ENCODE assay signal across 17 cellular contexts in the genomic region with DNA sequence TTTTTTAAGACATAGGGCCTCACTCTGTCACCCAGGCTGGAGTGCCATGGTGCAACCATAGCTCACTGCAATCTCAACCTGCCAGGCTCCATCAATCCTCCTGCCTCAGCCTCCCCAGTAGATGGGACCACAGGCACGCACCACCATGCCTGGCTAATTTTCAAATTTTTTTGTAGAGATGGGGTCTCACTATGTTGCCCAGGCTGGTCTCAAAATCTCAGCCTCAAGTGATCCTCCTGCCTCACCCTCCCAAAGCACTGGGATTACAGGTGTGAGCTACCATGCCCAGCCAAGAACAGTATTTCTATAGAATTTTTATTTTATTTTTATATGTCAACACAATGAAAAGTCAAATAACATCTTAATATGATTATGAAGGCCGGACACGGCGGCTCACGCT. TPM values are rescaled to one million over a fixed set of nuclear protein-coding genes. Genes with fewer than 3 reads are reported as not detected.
A peak's percentile ranks its signal among the peaks of the same experiment; 100 is the strongest.
DNase-seq lines count a peak whose midpoint lies in the region; ATAC-seq and TF ChIP-seq lines count a peak whose summit lies in the region.
"Had no signal": no experiment of that assay in that cellular context is flagged by ENCODE, and none has a peak within 500 bp of the region (broad histone marks: within the 10 kb centered on the region; RNA-seq: fewer than 3 reads in every experiment).

No MANE protein-coding gene starts in this region.

- no peak for DNase-seq in activated CD8-positive, alpha-beta T cell treated with anti-CD3 and anti-CD28 coated beads for 36 hours
- DNase-seq in activated CD8-positive, alpha-beta T cell treated with anti-CD3 and anti-CD28 coated beads, Interleukin-2, amount 10 ng/mL, durations not matched to agents 7 days and 5 days = no peak
- no peak for DNase-seq in WTC11 (ENCODE audit: low spot score)
- no peak for DNase-seq in endothelial cell (ENCODE audit: low spot score)
- peak; percentile 35 for DNase-seq in spleen
- no peak for DNase-seq in glutamatergic neuron
- DNase-seq: Caco-2, DND-41, GDM1, GM23248, H7 had no signal

- H3K4me3 Mint-ChIP-seq in activated CD8-positive, alpha-beta T cell treated with anti-CD3 and anti-CD28 coated beads for 36 hours = no peak overlapping the region
- no peak overlapping the region for H3K4me3 Mint-ChIP-seq in activated CD8-positive, alpha-beta T cell treated with anti-CD3 and anti-CD28 coated beads, Interleukin-2, amount 10 ng/mL, durations not matched to agents 7 days and 5 days
- H3K4me3 Mint-ChIP-seq in WTC11 (no peak overlapping the region), endothelial cell (ENCODE audit: unreplicated experiment) (no peak overlapping the region), glutamatergic neuron (ENCODE audit: unreplicated experiment) (no peak overlapping the region)
- H3K4me3 Mint-ChIP-seq: CD14-positive monocyte had no signal

- H3K4me3 ChIP-seq in spleen = no peak overlapping the region
- H3K4me3 ChIP-seq: GM23248 had no signal

- peaks cover 45% of the 10 kb centered on the region for H3K36me3 Mint-ChIP-seq in activated CD8-positive, alpha-beta T cell treated with anti-CD3 and anti-CD28 coated beads for 36 hours (ENCODE audit: low read depth)
- H3K36me3 Mint-ChIP-seq in activated CD8-positive, alpha-beta T cell treated with anti-CD3 and anti-CD28 coated beads, Interleukin-2, amount 10 ng/mL, durations not matched to agents 7 days and 5 days (ENCODE audit: low read depth) = peaks cover 52% of the 10 kb centered on the region
- H3K36me3 Mint-ChIP-seq in WTC11 (peaks cover 35% of the 10 kb centered on the region), endothelial cell (ENCODE audit: low read depth, unreplicated experiment) (peaks cover 38% of the 10 kb centered on the region), glutamatergic neuron (ENCODE audit: unreplicated experiment) (peaks cover 12% of the 10 kb centered on the region)

- H3K36me3 ChIP-seq in spleen = peaks cover 0 to 58% (median 15%) of the 10 kb centered on the region in 6 donors

- no peak overlapping the region for H3K27ac ChIP-seq in spleen
- H3K27ac ChIP-seq: 22Rv1, GM23248, HL-60 had no signal

- TF ChIP-seq CTCF in activated CD8-positive, alpha-beta T cell treated with anti-CD3 and anti-CD28 coated beads for 36 hours (IDR thresholded peaks at IDR 0.05) = no peak
- TF ChIP-seq CTCF in WTC11 (IDR thresholded peaks at IDR 0.05) (no peak), endothelial cell (IDR thresholded peaks at IDR 0.05; ENCODE audit: unreplicated experiment) (no peak), spleen (IDR thresholded peaks at IDR 0.05 in 8 of 11, conservative IDR thresholded peaks at IDR 0.05 in 3 of 11) (no peak), glutamatergic neuron (IDR thresholded peaks at IDR 0.05; ENCODE audit: partially characterized antibody, unreplicated experiment) (no peak)

- CTCF ChIA-PET in activated CD8-positive, alpha-beta T cell treated with anti-CD3 and anti-CD28 coated beads for 36 hours (lab: Charles Lee) = interaction anchor here (1.9 kb wide), 1 partner anchor 26 kb away, joined by 8 read pairs; no protein-coding TSS in a partner anchor
- CTCF ChIA-PET in activated CD8-positive, alpha-beta T cell treated with anti-CD3 and anti-CD28 coated beads, Interleukin-2, amount 10 ng/mL, durations not matched to agents 7 days and 5 days (lab: Charles Lee) = no interaction called here
- CTCF ChIA-PET in WTC11 (lab: Charles Lee) = interaction anchor here (0.7 kb wide), 1 partner anchor 14 kb away, joined by 3 read pairs; no protein-coding TSS in a partner anchor

- H3K27me3 ChIP-seq in spleen (replicated peaks in 1 of 7) = no peaks in the 10 kb centered on the region

- peak overlapping the region; percentile 48 for H3K27ac Mint-ChIP-seq in activated CD8-positive, alpha-beta T cell treated with anti-CD3 and anti-CD28 coated beads for 36 hours
- H3K27ac Mint-ChIP-seq in activated CD8-positive, alpha-beta T cell treated with anti-CD3 and anti-CD28 coated beads, Interleukin-2, amount 10 ng/mL, durations not matched to agents 7 days and 5 days = no peak overlapping the region
- no peak overlapping the region for H3K27ac Mint-ChIP-seq in WTC11
- H3K27ac Mint-ChIP-seq in endothelial cell (ENCODE audit: unreplicated experiment) = peak overlapping the region; percentile 52
- H3K27ac Mint-ChIP-seq in glutamatergic neuron (ENCODE audit: unreplicated experiment) = no peak overlapping the region

- no peak for TF ChIP-seq POLR2A in spleen (IDR thresholded peaks at IDR 0.05)

- no peak for ATAC-seq in activated CD8-positive, alpha-beta T cell treated with anti-CD3 and anti-CD28 coated beads for 36 hours
- no peak for ATAC-seq in activated CD8-positive, alpha-beta T cell treated with anti-CD3 and anti-CD28 coated beads, Interleukin-2, amount 10 ng/mL, durations not matched to agents 7 days and 5 days
- ATAC-seq in WTC11 (no peak), HG03196 (IDR thresholded peaks at IDR 0.05; ENCODE audit: unreplicated experiment) (no peak), HG03280 (IDR thresholded peaks at IDR 0.05; ENCODE audit: unreplicated experiment) (no peak)

- H3K4me1 Mint-ChIP-seq in activated CD8-positive, alpha-beta T cell treated with anti-CD3 and anti-CD28 coated beads for 36 hours (ENCODE audit: low read depth) = peaks cover 73% of the 10 kb centered on the region
- H3K4me1 Mint-ChIP-seq in activated CD8-positive, alpha-beta T cell treated with anti-CD3 and anti-CD28 coated beads, Interleukin-2, amount 10 ng/mL, durations not matched to agents 7 days and 5 days (ENCODE audit: low read depth) = peaks cover 61% of the 10 kb centered on the region
- H3K4me1 Mint-ChIP-seq in WTC11 (peaks cover 48% of the 10 kb centered on the region), endothelial cell (ENCODE audit: unreplicated experiment) (peaks cover 36% of the 10 kb centered on the region), glutamatergic neuron (ENCODE audit: low read depth, unreplicated experiment) (peaks cover 30% of the 10 kb centered on the region)

- no peaks in the 10 kb centered on the region for H3K9me3 ChIP-seq in spleen
- H3K9me3 ChIP-seq: Caco-2 had no signal

- H3K9me3 Mint-ChIP-seq in activated CD8-positive, alpha-beta T cell treated with anti-CD3 and anti-CD28 coated beads for 36 hours = no peaks in the 10 kb centered on the region
- H3K9me3 Mint-ChIP-seq in activated CD8-positive, alpha-beta T cell treated with anti-CD3 and anti-CD28 coated beads, Interleukin-2, amount 10 ng/mL, durations not matched to agents 7 days and 5 days (ENCODE audit: insufficient read depth) = no peaks in the 10 kb centered on the region
- peaks cover 16% of the 10 kb centered on the region for H3K9me3 Mint-ChIP-seq in WTC11
- no peaks in the 10 kb centered on the region for H3K9me3 Mint-ChIP-seq in endothelial cell (ENCODE audit: unreplicated experiment)
- peaks cover 7% of the 10 kb centered on the region for H3K9me3 Mint-ChIP-seq in glutamatergic neuron (ENCODE audit: unreplicated experiment)
- H3K9me3 Mint-ChIP-seq: CD14-positive monocyte; CD8-positive, alpha-beta memory T cell had no signal

- H3K27me3 Mint-ChIP-seq in activated CD8-positive, alpha-beta T cell treated with anti-CD3 and anti-CD28 coated beads for 36 hours = no peaks in the 10 kb centered on the region
- H3K27me3 Mint-ChIP-seq in activated CD8-positive, alpha-beta T cell treated with anti-CD3 and anti-CD28 coated beads, Interleukin-2, amount 10 ng/mL, durations not matched to agents 7 days and 5 days (ENCODE audit: low read depth) = no peaks in the 10 kb centered on the region
- H3K27me3 Mint-ChIP-seq in WTC11 (ENCODE audit: low read depth) (no peaks in the 10 kb centered on the region), endothelial cell (ENCODE audit: unreplicated experiment) (peaks cover 10% of the 10 kb centered on the region), glutamatergic neuron (ENCODE audit: unreplicated experiment) (peaks cover 5% of the 10 kb centered on the region)

- intact Hi-C loops in activated CD8-positive, alpha-beta T cell treated with anti-CD3 and anti-CD28 coated beads for 36 hours (cut with micrococcal nuclease) = no loop called here
- intact Hi-C loops in spleen (cut with DNase I; ENCODE audit: low total_unique reads) = loop anchor here (10.0 kb wide), 1 partner anchor 75 kb away; no protein-coding TSS in a partner anchor

- POLR2A ChIA-PET in activated CD8-positive, alpha-beta T cell treated with anti-CD3 and anti-CD28 coated beads for 36 hours (lab: Charles Lee) = interaction anchor here (0.8 to 2.2 kb wide), 2 partner anchors 8 to 9 kb away, joined by 3 to 8 read pairs; no protein-coding TSS in a partner anchor
- POLR2A ChIA-PET in activated CD8-positive, alpha-beta T cell treated with anti-CD3 and anti-CD28 coated beads, Interleukin-2, amount 10 ng/mL, durations not matched to agents 7 days and 5 days (lab: Charles Lee) = interaction anchor here (1.5 kb wide), 1 partner anchor 20 kb away, joined by 3 read pairs; no protein-coding TSS in a partner anchor
- POLR2A ChIA-PET in WTC11 (lab: Charles Lee) = no interaction called here

- whole genome bisulfite sequencing in spleen, 5 donors = 94 to 97% (median 95%) methylated on average over 5 of the region's 5 CpGs

- peaks cover 61 to 100% (median 98%) of the 10 kb centered on the region in 6 donors for H3K4me1 ChIP-seq in spleen

RNA-seq across cellular contexts. Expression of a gene that starts 10.9 kb away (rescaled TPM):
- total RNA-seq in activated CD8-positive, alpha-beta T cell treated with anti-CD3 and anti-CD28 coated beads for 36 hours = 100 to 1,000 TPM; 318 to 330 TPM
- 100 to 1,000 TPM; 398 TPM for total RNA-seq in activated CD8-positive, alpha-beta T cell treated with anti-CD3 and anti-CD28 coated beads, Interleukin-2, amount 10 ng/mL, durations not matched to agents 7 days and 5 days
- total RNA-seq in WTC11 (2021) (339 to 383 TPM (median 360 TPM) in 3 replicates), endothelial cell (ENCODE audit: unreplicated experiment) (427 TPM), spleen (100 to 1,000 TPM; 186 to 304 (median 273) TPM), glutamatergic neuron (ENCODE audit: unreplicated experiment) (734 TPM)
- 100 to 1,000 TPM in 1 of 3 donors, 10 to 100 TPM in 2; 76.0 to 132 (median 95.5) TPM for polyA plus RNA-seq in spleen

RNA-seq across cellular contexts. Expression of a gene that starts 35.1 kb away (rescaled TPM):
- total RNA-seq in activated CD8-positive, alpha-beta T cell treated with anti-CD3 and anti-CD28 coated beads for 36 hours = under 1 TPM; 0.47 to 0.76 TPM
- under 1 TPM; 0.21 to 0.42 TPM for total RNA-seq in activated CD8-positive, alpha-beta T cell treated with anti-CD3 and anti-CD28 coated beads, Interleukin-2, amount 10 ng/mL, durations not matched to agents 7 days and 5 days
- total RNA-seq in WTC11 (2021) (0.87 to 2.1 TPM (median 1.9 TPM) in 3 replicates), endothelial cell (ENCODE audit: unreplicated experiment) (0.64 TPM), spleen (1 to 10 TPM in 1 of 7 donors, under 1 TPM in 4, not detected in 2; 0.34 to 3.0 (median 0.66) TPM), glutamatergic neuron (ENCODE audit: unreplicated experiment) (5.2 TPM)
- 1 to 10 TPM in 1 of 3 donors, under 1 TPM in 2; 0.58 to 1.8 (median 0.85) TPM for polyA plus RNA-seq in spleen
- polyA plus RNA-seq: CD14-positive monocyte; CD8-positive, alpha-beta memory T cell; GM23248 had no signal

RNA-seq across cellular contexts. Expression of a gene that starts 39.1 kb away (rescaled TPM):
- total RNA-seq in activated CD8-positive, alpha-beta T cell treated with anti-CD3 and anti-CD28 coated beads for 36 hours = 1 to 10 TPM; 2.1 to 2.2 TPM
- under 1 TPM in 1 of 2 experiments, not detected in 1; 0.70 TPM for total RNA-seq in activated CD8-positive, alpha-beta T cell treated with anti-CD3 and anti-CD28 coated beads, Interleukin-2, amount 10 ng/mL, durations not matched to agents 7 days and 5 days
- total RNA-seq in WTC11 (2021) (15.0 to 21.9 TPM (median 20.0 TPM) in 3 replicates), endothelial cell (ENCODE audit: unreplicated experiment) (0.92 TPM), spleen (1 to 10 TPM in 6 of 7 donors, not detected in 1; 1.1 to 4.7 (median 1.8) TPM), glutamatergic neuron (ENCODE audit: unreplicated experiment) (5.4 TPM)
- polyA plus RNA-seq in spleen = 1 to 10 TPM in 1 of 3 donors, under 1 TPM in 2; 0.35 to 1.9 (median 0.64) TPM
- total RNA-seq: GM23248 had no signal
- polyA plus RNA-seq: CD14-positive monocyte had no signal

Comparison
In these comparisons a context has a peak if more than half of its experiments do, and no peak if none do; other contexts are left out.
1. H3K27ac Mint-ChIP-seq: peak in activated CD8-positive, alpha-beta T cell treated with anti-CD3 and anti-CD28 coated beads for 36 hours (single experiment) and endothelial cell (single experiment); none in activated CD8-positive, alpha-beta T cell treated with anti-CD3 and anti-CD28 coated beads, Interleukin-2, amount 10 ng/mL, durations not matched to agents 7 days and 5 days (single experiment), WTC11 (single experiment) and glutamatergic neuron (single experiment).